In genomic region chr3:136250226-136250861, GRCh38 we compare ENCODE assay signal across 1 cellular context.
A peak's percentile ranks its signal among the peaks of the same experiment; 100 is the strongest.
TF ChIP-seq lines count a peak whose summit lies in the region.

Gene PCCB (plus strand): TSS chr3:136250340. CDS start chr3:136250376, 36 bp downstream.

TF ChIP-seq in K562, 482 proteins besides CTCF, POLR2A, EP300 and RAD21 (continued from another document and continues in another):
- TF ChIP-seq, protein P1, sequence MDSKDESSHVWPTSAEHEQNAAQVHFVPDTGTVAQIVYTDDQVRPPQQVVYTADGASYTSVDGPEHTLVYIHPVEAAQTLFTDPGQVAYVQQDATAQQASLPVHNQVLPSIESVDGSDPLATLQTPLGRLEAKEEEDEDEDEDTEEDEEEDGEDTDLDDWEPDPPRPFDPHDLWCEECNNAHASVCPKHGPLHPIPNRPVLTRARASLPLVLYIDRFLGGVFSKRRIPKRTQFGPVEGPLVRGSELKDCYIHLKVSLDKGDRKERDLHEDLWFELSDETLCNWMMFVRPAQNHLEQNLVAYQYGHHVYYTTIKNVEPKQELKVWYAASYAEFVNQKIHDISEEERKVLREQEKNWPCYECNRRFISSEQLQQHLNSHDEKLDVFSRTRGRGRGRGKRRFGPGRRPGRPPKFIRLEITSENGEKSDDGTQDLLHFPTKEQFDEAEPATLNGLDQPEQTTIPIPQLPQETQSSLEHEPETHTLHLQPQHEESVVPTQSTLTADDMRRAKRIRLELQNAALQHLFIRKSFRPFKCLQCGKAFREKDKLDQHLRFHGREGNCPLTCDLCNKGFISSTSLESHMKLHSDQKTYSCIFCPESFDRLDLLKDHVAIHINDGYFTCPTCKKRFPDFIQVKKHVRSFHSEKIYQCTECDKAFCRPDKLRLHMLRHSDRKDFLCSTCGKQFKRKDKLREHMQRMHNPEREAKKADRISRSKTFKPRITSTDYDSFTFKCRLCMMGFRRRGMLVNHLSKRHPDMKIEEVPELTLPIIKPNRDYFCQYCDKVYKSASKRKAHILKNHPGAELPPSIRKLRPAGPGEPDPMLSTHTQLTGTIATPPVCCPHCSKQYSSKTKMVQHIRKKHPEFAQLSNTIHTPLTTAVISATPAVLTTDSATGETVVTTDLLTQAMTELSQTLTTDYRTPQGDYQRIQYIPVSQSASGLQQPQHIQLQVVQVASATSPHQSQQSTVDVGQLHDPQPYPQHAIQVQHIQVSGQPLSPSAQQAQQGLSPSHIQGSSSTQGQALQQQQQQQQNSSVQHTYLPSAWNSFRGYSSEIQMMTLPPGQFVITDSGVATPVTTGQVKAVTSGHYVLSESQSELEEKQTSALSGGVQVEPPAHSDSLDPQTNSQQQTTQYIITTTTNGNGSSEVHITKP (IDR thresholded peaks at IDR 0.05; ENCODE audit: partially characterized antibody), result no peak
- TF ChIP-seq POLR2AphosphoS5 (IDR thresholded peaks at IDR 0.05; ENCODE audit: control insufficient read depth, insufficient read depth, low read depth, low read length) (peak; percentile 78), KDM1A (IDR thresholded peaks at IDR 0.05) (no peak), MTA1 (IDR thresholded peaks at IDR 0.05; ENCODE audit: borderline replicate concordance) (no peak), PHB (CRISPR knock-in tag; IDR thresholded peaks at IDR 0.05) (no peak), ELF1 (tag; IDR thresholded peaks at IDR 0.05) (no peak), PTTG1 (tag; IDR thresholded peaks at IDR 0.05; ENCODE audit: low read depth) (no peak), GTF2F1 (IDR thresholded peaks at IDR 0.05; ENCODE audit: low read depth, low read length) (0 out of 2 replicates have a peak, but pooled peaks have one; percentile 22), CHD4 (IDR thresholded peaks at IDR 0.05; ENCODE audit: insufficient read depth, insufficient replicate concordance, low read depth, low read length, poor library complexity, severe bottlenecking) (no peak), BCL6 (CRISPR knock-in tag; IDR thresholded peaks at IDR 0.05) (no peak), ZNF408 (CRISPR knock-in tag; IDR thresholded peaks at IDR 0.05; ENCODE audit: low read depth) (no peak), LARP7 (IDR thresholded peaks at IDR 0.05) (no peak), ZEB2 (IDR thresholded peaks at IDR 0.05) (no peak), ETV6 (IDR thresholded peaks at IDR 0.05; ENCODE audit: borderline replicate concordance in 1 of 2, low read depth in 2 of 2, low read length in 1 of 2) (no peak), ETV6 (CRISPR knock-in tag; IDR thresholded peaks at IDR 0.05; ENCODE audit: borderline replicate concordance) (no peak), U2AF1 (optimal IDR thresholded peaks at IDR 0.05; ENCODE audit: low read depth, low read length) (no peak), ZNF184 (CRISPR knock-in tag; IDR thresholded peaks at IDR 0.05) (no peak), ZKSCAN1 (IDR thresholded peaks at IDR 0.05; ENCODE audit: low read depth, low read length) (no peak), SP2 (IDR thresholded peaks at IDR 0.05; ENCODE audit: extremely low read depth, low read depth, low read length, poor library complexity, severe bottlenecking) (no peak), SRSF3 (IDR thresholded peaks at IDR 0.05; ENCODE audit: insufficient read depth, low read length) (no peak), MAFG (tag; conservative IDR thresholded peaks at IDR 0.05) (no peak), MED1 (CRISPR knock-in tag; IDR thresholded peaks at IDR 0.05; ENCODE audit: borderline replicate concordance) (no peak), CHD2 (IDR thresholded peaks at IDR 0.05; ENCODE audit: low read depth, low read length) (peak; percentile 15; the same call in 1 of the 2 replicates), VEZF1 (CRISPR knock-in tag; IDR thresholded peaks at IDR 0.05) (peak; percentile 33; the same call in 1 of the 2 replicates), ZBTB8A (IDR thresholded peaks at IDR 0.05; ENCODE audit: partially characterized antibody) (no peak), EGR1 (conservative IDR thresholded peaks at IDR 0.05) (peak; percentile 54), ZMIZ1 (IDR thresholded peaks at IDR 0.05; ENCODE audit: low read depth in 2 of 2, low read length in 2 of 2) (peak in 1 of 2 experiments; percentile 61; a peak in 1 of 4 replicates)
- TF ChIP-seq, protein P2, sequence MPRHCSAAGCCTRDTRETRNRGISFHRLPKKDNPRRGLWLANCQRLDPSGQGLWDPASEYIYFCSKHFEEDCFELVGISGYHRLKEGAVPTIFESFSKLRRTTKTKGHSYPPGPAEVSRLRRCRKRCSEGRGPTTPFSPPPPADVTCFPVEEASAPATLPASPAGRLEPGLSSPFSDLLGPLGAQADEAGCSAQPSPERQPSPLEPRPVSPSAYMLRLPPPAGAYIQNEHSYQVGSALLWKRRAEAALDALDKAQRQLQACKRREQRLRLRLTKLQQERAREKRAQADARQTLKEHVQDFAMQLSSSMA (CRISPR knock-in tag; IDR thresholded peaks at IDR 0.05), result no peak
- TF ChIP-seq, protein P3, sequence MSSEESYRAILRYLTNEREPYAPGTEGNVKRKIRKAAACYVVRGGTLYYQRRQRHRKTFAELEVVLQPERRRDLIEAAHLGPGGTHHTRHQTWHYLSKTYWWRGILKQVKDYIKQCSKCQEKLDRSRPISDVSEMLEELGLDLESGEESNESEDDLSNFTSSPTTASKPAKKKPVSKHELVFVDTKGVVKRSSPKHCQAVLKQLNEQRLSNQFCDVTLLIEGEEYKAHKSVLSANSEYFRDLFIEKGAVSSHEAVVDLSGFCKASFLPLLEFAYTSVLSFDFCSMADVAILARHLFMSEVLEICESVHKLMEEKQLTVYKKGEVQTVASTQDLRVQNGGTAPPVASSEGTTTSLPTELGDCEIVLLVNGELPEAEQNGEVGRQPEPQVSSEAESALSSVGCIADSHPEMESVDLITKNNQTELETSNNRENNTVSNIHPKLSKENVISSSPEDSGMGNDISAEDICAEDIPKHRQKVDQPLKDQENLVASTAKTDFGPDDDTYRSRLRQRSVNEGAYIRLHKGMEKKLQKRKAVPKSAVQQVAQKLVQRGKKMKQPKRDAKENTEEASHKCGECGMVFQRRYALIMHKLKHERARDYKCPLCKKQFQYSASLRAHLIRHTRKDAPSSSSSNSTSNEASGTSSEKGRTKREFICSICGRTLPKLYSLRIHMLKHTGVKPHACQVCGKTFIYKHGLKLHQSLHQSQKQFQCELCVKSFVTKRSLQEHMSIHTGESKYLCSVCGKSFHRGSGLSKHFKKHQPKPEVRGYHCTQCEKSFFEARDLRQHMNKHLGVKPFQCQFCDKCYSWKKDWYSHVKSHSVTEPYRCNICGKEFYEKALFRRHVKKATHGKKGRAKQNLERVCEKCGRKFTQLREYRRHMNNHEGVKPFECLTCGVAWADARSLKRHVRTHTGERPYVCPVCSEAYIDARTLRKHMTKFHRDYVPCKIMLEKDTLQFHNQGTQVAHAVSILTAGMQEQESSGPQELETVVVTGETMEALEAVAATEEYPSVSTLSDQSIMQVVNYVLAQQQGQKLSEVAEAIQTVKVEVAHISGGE (CRISPR knock-in tag; IDR thresholded peaks at IDR 0.05), result no peak
- TF ChIP-seq, protein P4, sequence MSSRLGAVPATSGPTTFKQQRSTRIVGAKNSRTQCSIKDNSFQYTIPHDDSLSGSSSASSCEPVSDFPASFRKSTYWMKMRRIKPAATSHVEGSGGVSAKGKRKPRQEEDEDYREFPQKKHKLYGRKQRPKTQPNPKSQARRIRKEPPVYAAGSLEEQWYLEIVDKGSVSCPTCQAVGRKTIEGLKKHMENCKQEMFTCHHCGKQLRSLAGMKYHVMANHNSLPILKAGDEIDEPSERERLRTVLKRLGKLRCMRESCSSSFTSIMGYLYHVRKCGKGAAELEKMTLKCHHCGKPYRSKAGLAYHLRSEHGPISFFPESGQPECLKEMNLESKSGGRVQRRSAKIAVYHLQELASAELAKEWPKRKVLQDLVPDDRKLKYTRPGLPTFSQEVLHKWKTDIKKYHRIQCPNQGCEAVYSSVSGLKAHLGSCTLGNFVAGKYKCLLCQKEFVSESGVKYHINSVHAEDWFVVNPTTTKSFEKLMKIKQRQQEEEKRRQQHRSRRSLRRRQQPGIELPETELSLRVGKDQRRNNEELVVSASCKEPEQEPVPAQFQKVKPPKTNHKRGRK (tag; IDR thresholded peaks at IDR 0.05), result no peak
- TF ChIP-seq, protein P5, sequence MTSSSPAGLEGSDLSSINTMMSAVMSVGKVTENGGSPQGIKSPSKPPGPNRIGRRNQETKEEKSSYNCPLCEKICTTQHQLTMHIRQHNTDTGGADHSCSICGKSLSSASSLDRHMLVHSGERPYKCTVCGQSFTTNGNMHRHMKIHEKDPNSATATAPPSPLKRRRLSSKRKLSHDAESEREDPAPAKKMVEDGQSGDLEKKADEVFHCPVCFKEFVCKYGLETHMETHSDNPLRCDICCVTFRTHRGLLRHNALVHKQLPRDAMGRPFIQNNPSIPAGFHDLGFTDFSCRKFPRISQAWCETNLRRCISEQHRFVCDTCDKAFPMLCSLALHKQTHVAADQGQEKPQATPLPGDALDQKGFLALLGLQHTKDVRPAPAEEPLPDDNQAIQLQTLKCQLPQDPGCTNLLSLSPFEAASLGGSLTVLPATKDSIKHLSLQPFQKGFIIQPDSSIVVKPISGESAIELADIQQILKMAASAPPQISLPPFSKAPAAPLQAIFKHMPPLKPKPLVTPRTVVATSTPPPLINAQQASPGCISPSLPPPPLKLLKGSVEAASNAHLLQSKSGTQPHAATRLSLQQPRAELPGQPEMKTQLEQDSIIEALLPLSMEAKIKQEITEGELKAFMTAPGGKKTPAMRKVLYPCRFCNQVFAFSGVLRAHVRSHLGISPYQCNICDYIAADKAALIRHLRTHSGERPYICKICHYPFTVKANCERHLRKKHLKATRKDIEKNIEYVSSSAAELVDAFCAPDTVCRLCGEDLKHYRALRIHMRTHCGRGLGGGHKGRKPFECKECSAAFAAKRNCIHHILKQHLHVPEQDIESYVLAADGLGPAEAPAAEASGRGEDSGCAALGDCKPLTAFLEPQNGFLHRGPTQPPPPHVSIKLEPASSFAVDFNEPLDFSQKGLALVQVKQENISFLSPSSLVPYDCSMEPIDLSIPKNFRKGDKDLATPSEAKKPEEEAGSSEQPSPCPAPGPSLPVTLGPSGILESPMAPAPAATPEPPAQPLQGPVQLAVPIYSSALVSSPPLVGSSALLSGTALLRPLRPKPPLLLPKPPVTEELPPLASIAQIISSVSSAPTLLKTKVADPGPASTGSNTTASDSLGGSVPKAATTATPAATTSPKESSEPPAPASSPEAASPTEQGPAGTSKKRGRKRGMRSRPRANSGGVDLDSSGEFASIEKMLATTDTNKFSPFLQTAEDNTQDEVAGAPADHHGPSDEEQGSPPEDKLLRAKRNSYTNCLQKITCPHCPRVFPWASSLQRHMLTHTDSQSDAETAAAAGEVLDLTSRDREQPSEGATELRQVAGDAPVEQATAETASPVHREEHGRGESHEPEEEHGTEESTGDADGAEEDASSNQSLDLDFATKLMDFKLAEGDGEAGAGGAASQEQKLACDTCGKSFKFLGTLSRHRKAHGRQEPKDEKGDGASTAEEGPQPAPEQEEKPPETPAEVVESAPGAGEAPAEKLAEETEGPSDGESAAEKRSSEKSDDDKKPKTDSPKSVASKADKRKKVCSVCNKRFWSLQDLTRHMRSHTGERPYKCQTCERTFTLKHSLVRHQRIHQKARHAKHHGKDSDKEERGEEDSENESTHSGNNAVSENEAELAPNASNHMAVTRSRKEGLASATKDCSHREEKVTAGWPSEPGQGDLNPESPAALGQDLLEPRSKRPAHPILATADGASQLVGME (CRISPR knock-in tag; IDR thresholded peaks at IDR 0.05), result no peak
- TF ChIP-seq, protein P6, sequence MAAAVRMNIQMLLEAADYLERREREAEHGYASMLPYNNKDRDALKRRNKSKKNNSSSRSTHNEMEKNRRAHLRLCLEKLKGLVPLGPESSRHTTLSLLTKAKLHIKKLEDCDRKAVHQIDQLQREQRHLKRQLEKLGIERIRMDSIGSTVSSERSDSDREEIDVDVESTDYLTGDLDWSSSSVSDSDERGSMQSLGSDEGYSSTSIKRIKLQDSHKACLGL (CRISPR knock-in tag; IDR thresholded peaks at IDR 0.05; ENCODE audit: borderline replicate concordance, poor library complexity, severe bottlenecking), result no peak
- TF ChIP-seq, protein P7, sequence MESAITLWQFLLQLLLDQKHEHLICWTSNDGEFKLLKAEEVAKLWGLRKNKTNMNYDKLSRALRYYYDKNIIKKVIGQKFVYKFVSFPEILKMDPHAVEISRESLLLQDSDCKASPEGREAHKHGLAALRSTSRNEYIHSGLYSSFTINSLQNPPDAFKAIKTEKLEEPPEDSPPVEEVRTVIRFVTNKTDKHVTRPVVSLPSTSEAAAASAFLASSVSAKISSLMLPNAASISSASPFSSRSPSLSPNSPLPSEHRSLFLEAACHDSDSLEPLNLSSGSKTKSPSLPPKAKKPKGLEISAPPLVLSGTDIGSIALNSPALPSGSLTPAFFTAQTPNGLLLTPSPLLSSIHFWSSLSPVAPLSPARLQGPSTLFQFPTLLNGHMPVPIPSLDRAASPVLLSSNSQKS (CRISPR knock-in tag; IDR thresholded peaks at IDR 0.05), result no peak
